6 cellular contexts compared by ENCODE assay signal in genomic region chr20:46771195-46771588, GRCh38.
"Had no signal": no experiment of that assay in that cellular context is flagged by ENCODE, and none has a peak within 500 bp of the region (broad histone marks: within the 10 kb centered on the region; RNA-seq: fewer than 3 reads in every experiment).

No MANE protein-coding gene starts in this region.

- H3K4me3 ChIP-seq: K562 had no signal

- H3K27ac ChIP-seq: HL-60, KMS-11 had no signal

- ATAC-seq: HepG2 had no signal

- H3K4me2 ChIP-seq: KMS-11 had no signal

- H3K9ac ChIP-seq: KMS-11 had no signal

- DNase-seq: KBM-7, KG1 had no signal
